ENCODE assay signal across 17 cellular contexts in the genomic region with DNA sequence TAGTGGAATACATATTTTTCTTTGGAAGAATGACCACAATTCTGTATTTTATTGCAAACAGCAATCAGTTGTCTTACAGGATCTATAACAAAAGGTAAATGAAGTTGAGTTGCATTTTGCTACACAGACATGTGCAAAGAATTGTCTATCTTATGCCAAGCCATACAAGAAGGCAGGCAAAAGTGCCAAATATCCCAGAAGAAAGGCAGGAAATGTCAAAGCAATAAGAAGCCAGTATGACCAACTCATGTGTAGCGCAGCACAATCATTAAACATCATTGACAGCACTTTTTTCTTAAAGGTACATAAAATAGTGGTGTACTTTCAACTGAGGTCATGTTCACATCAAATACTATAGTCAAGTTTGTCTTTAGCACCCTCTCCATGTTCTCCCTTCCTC. TPM values are rescaled to one million over a fixed set of nuclear protein-coding genes. Genes with fewer than 3 reads are reported as not detected.
A peak's percentile ranks its signal among the peaks of the same experiment; 100 is the strongest.
DNase-seq lines count a peak whose midpoint lies in the region; ATAC-seq and TF ChIP-seq lines count a peak whose summit lies in the region.
"Had no signal": no experiment of that assay in that cellular context is flagged by ENCODE, and none has a peak within 500 bp of the region (broad histone marks: within the 10 kb centered on the region; RNA-seq: fewer than 3 reads in every experiment).

No MANE protein-coding gene starts in this region.

- no peak overlapping the region for H3K4me3 Mint-ChIP-seq in natural killer cell treated with Interleukin-12 subunit alpha and Interleukin-12 subunit beta and Interleukin-15 and Interleukin-18, amount 100 ng/mL, for 72 hours
- H3K4me3 Mint-ChIP-seq in natural killer cell = no peak overlapping the region
- H3K4me3 Mint-ChIP-seq: CD14-positive monocyte; CD4-positive, alpha-beta memory T cell had no signal

- peaks cover 26 to 42% of the 10 kb centered on the region in 2 donors for H3K4me1 Mint-ChIP-seq in natural killer cell treated with Interleukin-12 subunit alpha and Interleukin-12 subunit beta and Interleukin-15 and Interleukin-18, amount 100 ng/mL, for 72 hours (ENCODE audit: low read depth in 2 of 2)
- peaks cover 29 to 38% of the 10 kb centered on the region in 2 donors for H3K4me1 Mint-ChIP-seq in natural killer cell

- no peaks in the 10 kb centered on the region for H4K20me1 ChIP-seq in mammary epithelial cell (ENCODE audit: insufficient read depth, low read length)
- H4K20me1 ChIP-seq: BLaER1 had no signal

- peaks cover 16% of the 10 kb centered on the region for H3K36me3 Mint-ChIP-seq in natural killer cell treated with Interleukin-12 subunit alpha and Interleukin-12 subunit beta and Interleukin-15 and Interleukin-18, amount 100 ng/mL, for 72 hours
- H3K36me3 Mint-ChIP-seq in natural killer cell = peaks cover 7% of the 10 kb centered on the region

- TF ChIP-seq CTCF in natural killer cell (IDR thresholded peaks at IDR 0.05) (no peak), cardiac fibroblast (IDR thresholded peaks at IDR 0.05; ENCODE audit: low read depth, low read length) (no peak), fibroblast of pulmonary artery (IDR thresholded peaks at IDR 0.05; ENCODE audit: low read length, missing control alignments) (no peak), mammary epithelial cell (conservative IDR thresholded peaks at IDR 0.05 in 1 of 2, IDR thresholded peaks at IDR 0.05 in 1 of 2; ENCODE audit: extremely low read depth in 1 of 2, insufficient read depth in 1 of 2, low read depth in 1 of 2, low read length in 2 of 2) (no peak)

- H3K9me3 ChIP-seq in mammary epithelial cell (replicated peaks; ENCODE audit: insufficient read depth, low read length) = no peaks in the 10 kb centered on the region
- H3K9me3 ChIP-seq: HAP-1 had no signal

- in situ Hi-C loops in mammary epithelial cell (cut with MboI; ENCODE audit: low sequenced_read_pairs in 2 of 2) = no loop called here

- H3K4me2 ChIP-seq in mammary epithelial cell (ENCODE audit: insufficient read depth, low read depth, low read length) = no peak overlapping the region
- H3K4me2 ChIP-seq: BLaER1 had no signal

- dilution Hi-C loops in mammary epithelial cell (cut with HindIII; ENCODE audit: low sequenced_read_pairs) = no loop called here

- no peaks in the 10 kb centered on the region for H3K4me1 ChIP-seq in mammary epithelial cell (ENCODE audit: insufficient read depth, low read length)
- H3K4me1 ChIP-seq: BLaER1, HAP-1 had no signal

- WGBS in mammary epithelial cell (ENCODE audit: low coverage, missing lambda C conversion rate) = 100% methylated on average over 1 of the region's 1 CpG

- no peaks in the 10 kb centered on the region for H3K27me3 ChIP-seq in mammary epithelial cell (ENCODE audit: insufficient read depth, low read length)
- H3K27me3 ChIP-seq: BLaER1 had no signal

- H2AFZ ChIP-seq in mammary epithelial cell (ENCODE audit: low read depth, low read length) = no peak overlapping the region
- H2AFZ ChIP-seq: GM23248 had no signal

- no peaks in the 10 kb centered on the region for H3K9me3 Mint-ChIP-seq in natural killer cell treated with Interleukin-12 subunit alpha and Interleukin-12 subunit beta and Interleukin-15 and Interleukin-18, amount 100 ng/mL, for 72 hours
- peaks cover 6 to 8% of the 10 kb centered on the region in 2 donors for H3K9me3 Mint-ChIP-seq in natural killer cell

- no peaks in the 10 kb centered on the region for H3K79me2 ChIP-seq in mammary epithelial cell (ENCODE audit: insufficient read depth, low read length)

- CTCF ChIA-PET in mammary epithelial cell (lab: Charles Lee; ENCODE audit: low non-redundant PET) = no interaction called here

- ATAC-seq in natural killer cell treated with Interleukin-12 subunit alpha and Interleukin-12 subunit beta and Interleukin-15 and Interleukin-18, amount 100 ng/mL, for 72 hours = no peak
- ATAC-seq in natural killer cell = no peak
- ATAC-seq: GM12878, HepG2 had no signal

- no peaks in the 10 kb centered on the region for H3K36me3 ChIP-seq in mammary epithelial cell (ENCODE audit: insufficient read depth, low read length)
- H3K36me3 ChIP-seq: BLaER1, HAP-1 had no signal

- no peak overlapping the region for H3K27ac ChIP-seq in mammary epithelial cell (ENCODE audit: insufficient read depth, low read depth, low read length)
- H3K27ac ChIP-seq: BLaER1, GM23248 had no signal

- intact Hi-C loops in natural killer cell (cut with micrococcal nuclease) (no loop called here), mammary epithelial cell (cut with micrococcal nuclease) (no loop called here)

- peak overlapping the region; percentile 26 to 65 for H3K27ac Mint-ChIP-seq in natural killer cell treated with Interleukin-12 subunit alpha and Interleukin-12 subunit beta and Interleukin-15 and Interleukin-18, amount 100 ng/mL, for 72 hours
- H3K27ac Mint-ChIP-seq in natural killer cell = no peak overlapping the region
- H3K27ac Mint-ChIP-seq: CD14-positive monocyte had no signal

- BruUV-seq in mammary epithelial cell (replicated peaks; lab: Mats Ljungman, UMichigan) = no TSS peak

- no peak overlapping the region for H3K9ac ChIP-seq in mammary epithelial cell (ENCODE audit: insufficient read depth, low read length)
- H3K9ac ChIP-seq: BLaER1, GM23248 had no signal

- no peak for DNase-seq in natural killer cell treated with Interleukin-12 subunit alpha and Interleukin-12 subunit beta and Interleukin-15 and Interleukin-18, amount 100 ng/mL, for 72 hours (ENCODE audit: low spot score)
- DNase-seq in natural killer cell = no peak
- peak; percentile 43 to 56 for DNase-seq in cardiac fibroblast (ENCODE audit: low read depth in 2 of 2)
- DNase-seq in fibroblast of pulmonary artery (ENCODE audit: low read depth) = peak; percentile 60
- no peak for DNase-seq in mammary epithelial cell
- no peak for DNase-seq in GM19240 (ENCODE audit: insufficient read length, low spot score)
- DNase-seq in NCI-H1092 (lab: John Stamatoyannopoulos, UW) = no peak
- DNase-seq: 8988T; CD4-positive, alpha-beta memory T cell; DND-41; EL; GM23248 had no signal

- H3K4me3 ChIP-seq in cardiac fibroblast (replicated peaks in 1 of 2; ENCODE audit: low read depth in 2 of 2, low read length in 2 of 2) = no peak overlapping the region
- no peak overlapping the region for H3K4me3 ChIP-seq in fibroblast of pulmonary artery (replicated peaks; ENCODE audit: low read depth, low read length)
- no peak overlapping the region for H3K4me3 ChIP-seq in mammary epithelial cell (replicated peaks in 1 of 3; ENCODE audit: insufficient read depth in 1 of 3, low read depth in 2 of 3, low read length in 3 of 3)
- H3K4me3 ChIP-seq: BLaER1, GM12878, GM23248, HAP-1 had no signal

- no peaks in the 10 kb centered on the region for H3K27me3 Mint-ChIP-seq in natural killer cell treated with Interleukin-12 subunit alpha and Interleukin-12 subunit beta and Interleukin-15 and Interleukin-18, amount 100 ng/mL, for 72 hours
- no peaks in the 10 kb centered on the region for H3K27me3 Mint-ChIP-seq in natural killer cell (ENCODE audit: low read depth in 2 of 2)
- H3K27me3 Mint-ChIP-seq: CD4-positive, alpha-beta memory T cell had no signal

RNA-seq across cellular contexts. Expression of a gene that starts 42.7 kb away (rescaled TPM):
- total RNA-seq in natural killer cell treated with Interleukin-12 subunit alpha and Interleukin-12 subunit beta and Interleukin-15 and Interleukin-18, amount 100 ng/mL, for 72 hours = 100 to 1,000 TPM; 133 to 182 TPM
- 10 to 100 TPM; 30.9 to 54.1 (median 31.0) TPM for total RNA-seq in natural killer cell
- total RNA-seq in mammary epithelial cell = 10 to 100 TPM; 35.8 to 70.3 TPM
- polyA plus RNA-seq in mammary epithelial cell = 3.2 TPM
- polyA minus RNA-seq in mammary epithelial cell = 8.3 TPM
- total RNA-seq: HepG2 had no signal
- polyA plus RNA-seq: HepG2 had no signal

Comparison
In these comparisons a context has a peak if more than half of its experiments do, and no peak if none do; other contexts are left out.
1. H3K27ac Mint-ChIP-seq: peak in natural killer cell treated with Interleukin-12 subunit alpha and Interleukin-12 subunit beta and Interleukin-15 and Interleukin-18, amount 100 ng/mL, for 72 hours (2 of 2); none in natural killer cell (0 of 2).
2. DNase-seq: peak in cardiac fibroblast (2 of 2) and fibroblast of pulmonary artery (single experiment); none in natural killer cell treated with Interleukin-12 subunit alpha and Interleukin-12 subunit beta and Interleukin-15 and Interleukin-18, amount 100 ng/mL, for 72 hours (single experiment), natural killer cell (single experiment), mammary epithelial cell (single experiment), GM19240 (single experiment) and NCI-H1092 (single experiment).